8 cellular contexts compared by ENCODE assay signal in genomic region chr20:34069341-34070078, GRCh38. TPM values are rescaled to one million over a fixed set of nuclear protein-coding genes. Genes with fewer than 3 reads are reported as not detected.
DNase-seq lines count a peak whose midpoint lies in the region; ATAC-seq and TF ChIP-seq lines count a peak whose summit lies in the region.

No MANE protein-coding gene starts in this region.

- H3K4me1 ChIP-seq in BLaER1 (peaks cover 25% of the 10 kb centered on the region), MM.1S (ENCODE audit: low read length) (peaks cover 19% of the 10 kb centered on the region), SJSA1 (replicated peaks) (no peaks in the 10 kb centered on the region), parathyroid adenoma (peaks cover 9% of the 10 kb centered on the region)

- H3K9me2 ChIP-seq in MM.1S (replicated peaks; ENCODE audit: insufficient read depth, low read length): no peaks in the 10 kb centered on the region

- H3K27ac Mint-ChIP-seq in activated naive CD4-positive, alpha-beta T cell treated with anti-CD3 and anti-CD28 coated beads, Interleukin-2, amount 10 ng/mL, durations not matched to agents 7 days and 5 days: peak overlapping the region; percentile 46

- H3K4me2 ChIP-seq in BLaER1 (0 out of 2 replicates have a peak overlapping the region, but pooled peaks have one; percentile 15), MM.1S (ENCODE audit: low read depth, low read length) (no peak overlapping the region), parathyroid adenoma (ENCODE audit: low read length) (no peak overlapping the region)

- H3K9ac ChIP-seq in BLaER1 (no peak overlapping the region), MM.1S (ENCODE audit: low read length) (no peak overlapping the region), parathyroid adenoma (no peak overlapping the region)

- H3K27me3 ChIP-seq in BLaER1 (no peaks in the 10 kb centered on the region), MM.1S (replicated peaks; ENCODE audit: insufficient read depth, low read length) (no peaks in the 10 kb centered on the region), SJSA1 (replicated peaks) (no peaks in the 10 kb centered on the region), parathyroid adenoma (ENCODE audit: control insufficient read depth, insufficient read depth, low read length) (no peaks in the 10 kb centered on the region)

- no peak overlapping the region for H3K27ac ChIP-seq in BLaER1
- no peak overlapping the region; the same call in 1 of the 2 replicates for H3K27ac ChIP-seq in MM.1S (ENCODE audit: low read length)
- H3K27ac ChIP-seq in SJSA1: no peak overlapping the region
- H3K27ac ChIP-seq in parathyroid adenoma: no peak overlapping the region

- peak; percentile 64 for ATAC-seq in GM21360 (IDR thresholded peaks at IDR 0.05; ENCODE audit: unreplicated experiment)
- ATAC-seq in HG03095 (IDR thresholded peaks at IDR 0.05; ENCODE audit: unreplicated experiment): no peak

- H3F3A ChIP-seq in MM.1S (ENCODE audit: insufficient read depth, low read length): peaks cover 18% of the 10 kb centered on the region; the same call in 1 of the 2 replicates

- peak; percentile 70 for TF ChIP-seq CTCF in MM.1S (IDR thresholded peaks at IDR 0.05; ENCODE audit: low read length)
- TF ChIP-seq CTCF in parathyroid adenoma (IDR thresholded peaks at IDR 0.05): peak; percentile 92

- no peaks in the 10 kb centered on the region for H3K27me3 Mint-ChIP-seq in activated naive CD4-positive, alpha-beta T cell treated with anti-CD3 and anti-CD28 coated beads, Interleukin-2, amount 10 ng/mL, durations not matched to agents 7 days and 5 days

- H3K4me3 Mint-ChIP-seq in activated naive CD4-positive, alpha-beta T cell treated with anti-CD3 and anti-CD28 coated beads, Interleukin-2, amount 10 ng/mL, durations not matched to agents 7 days and 5 days: no peak overlapping the region

- peaks cover 100% of the 10 kb centered on the region for H4K20me1 ChIP-seq in BLaER1
- peaks cover 13% of the 10 kb centered on the region for H4K20me1 ChIP-seq in MM.1S (ENCODE audit: insufficient read depth, low read length)

- peaks cover 68% of the 10 kb centered on the region for H3K36me3 ChIP-seq in BLaER1
- peaks cover 7% of the 10 kb centered on the region; the same call in 1 of the 2 replicates for H3K36me3 ChIP-seq in MM.1S (replicated peaks; ENCODE audit: insufficient read depth, low read length)
- H3K36me3 ChIP-seq in SJSA1: peaks cover 31% of the 10 kb centered on the region
- no peaks in the 10 kb centered on the region for H3K36me3 ChIP-seq in parathyroid adenoma (ENCODE audit: control insufficient read depth, insufficient read depth, low read length)

- H3K79me2 ChIP-seq in MM.1S (ENCODE audit: low read length) (peaks cover 100% of the 10 kb centered on the region), parathyroid adenoma (peaks cover 29% of the 10 kb centered on the region)

- no peak overlapping the region for H2AFZ ChIP-seq in MM.1S (ENCODE audit: low read length)
- no peak overlapping the region for H2AFZ ChIP-seq in parathyroid adenoma

- H3K9me3 ChIP-seq in BLaER1 (no peaks in the 10 kb centered on the region), MM.1S (replicated peaks; ENCODE audit: insufficient read depth, low read length) (no peaks in the 10 kb centered on the region), SJSA1 (replicated peaks) (no peaks in the 10 kb centered on the region), parathyroid adenoma (ENCODE audit: control insufficient read depth, low read length) (no peaks in the 10 kb centered on the region)

- DNase-seq in MM.1S: peak; percentile 80
- peak; percentile 60 to 80 for DNase-seq in SJSA1 (ENCODE audit: low read depth in 1 of 2, low spot score in 2 of 2)
- DNase-seq in activated naive CD4-positive, alpha-beta T cell treated with anti-CD3 and anti-CD28 coated beads, Interleukin-2, amount 10 ng/mL, durations not matched to agents 7 days and 5 days: peak; percentile 65
- DNase-seq in glomerular endothelial cell (ENCODE audit: extremely low read depth, low read depth, low spot score): peak; percentile 79

- CTCF ChIA-PET in activated naive CD4-positive, alpha-beta T cell treated with anti-CD3 and anti-CD28 coated beads, Interleukin-2, amount 10 ng/mL, durations not matched to agents 7 days and 5 days (lab: Charles Lee): interaction anchor here (0.7 to 2.2 kb wide), 29 partner anchors 8 to 277 kb away, joined by 3 to 18 read pairs (median 3); no protein-coding TSS in a partner anchor

- peaks cover 22% of the 10 kb centered on the region for H3K4me1 Mint-ChIP-seq in activated naive CD4-positive, alpha-beta T cell treated with anti-CD3 and anti-CD28 coated beads, Interleukin-2, amount 10 ng/mL, durations not matched to agents 7 days and 5 days

- H3K4me3 ChIP-seq in BLaER1 (no peak overlapping the region), MM.1S (ENCODE audit: low read length) (no peak overlapping the region), SJSA1 (no peak overlapping the region), parathyroid adenoma (ENCODE audit: low read depth, low read length) (no peak overlapping the region)

- peaks cover 25% of the 10 kb centered on the region for H3K36me3 Mint-ChIP-seq in activated naive CD4-positive, alpha-beta T cell treated with anti-CD3 and anti-CD28 coated beads, Interleukin-2, amount 10 ng/mL, durations not matched to agents 7 days and 5 days

- H3K9me3 Mint-ChIP-seq in activated naive CD4-positive, alpha-beta T cell treated with anti-CD3 and anti-CD28 coated beads, Interleukin-2, amount 10 ng/mL, durations not matched to agents 7 days and 5 days: no peaks in the 10 kb centered on the region

RNA-seq across cellular contexts. Expression of gene EIF2S2, which starts 42.5 kb away (rescaled TPM):
- total RNA-seq in SJSA1 (2014; rRNA removed; shearing (Covaris generic)): 114 and 141 TPM in 2 replicates
- total RNA-seq in glomerular endothelial cell: 74.9 and 80.2 TPM in 2 replicates
